In the genomic region with DNA sequence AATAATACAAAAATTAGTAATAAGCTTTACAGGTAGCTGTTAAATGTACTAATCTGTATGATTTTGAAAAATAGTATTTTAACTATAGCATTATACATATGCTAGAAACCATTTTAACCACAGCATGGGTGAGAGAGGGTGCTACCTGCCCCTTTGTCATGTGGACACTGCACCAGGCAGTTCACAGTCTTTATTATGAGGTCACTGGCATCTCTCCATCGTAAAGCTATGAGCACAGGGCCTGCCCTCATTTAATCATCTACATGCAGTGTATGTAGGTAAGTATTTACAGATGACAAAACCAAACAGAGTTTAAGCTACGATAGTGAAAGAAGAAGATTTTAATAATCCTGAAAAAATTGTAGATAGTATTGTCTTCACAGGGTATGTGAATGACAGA, we compare ENCODE assay signal across 22 cellular contexts. TPM values are rescaled to one million over a fixed set of nuclear protein-coding genes. Genes with fewer than 3 reads are reported as not detected.
DNase-seq lines count a peak whose midpoint lies in the region; ATAC-seq and TF ChIP-seq lines count a peak whose summit lies in the region.
"Had no signal": no experiment of that assay in that cellular context is flagged by ENCODE, and none has a peak within 500 bp of the region (broad histone marks: within the 10 kb centered on the region; RNA-seq: fewer than 3 reads in every experiment).

No MANE protein-coding gene starts in this region.

- peak overlapping the region; percentile 68 to 86 for H3K27ac ChIP-seq in breast epithelium
- peak overlapping the region; percentile 73 for H3K27ac ChIP-seq in parathyroid adenoma
- peak overlapping the region; percentile 54 to 80 for H3K27ac ChIP-seq in uterus

- peaks cover 17% of the 10 kb centered on the region for H3K27me3 Mint-ChIP-seq in MCF 10A (ENCODE audit: insufficient read depth, unreplicated experiment)
- H3K27me3 Mint-ChIP-seq: CD4-positive, alpha-beta T cell had no signal

- no peak for DNase-seq in breast epithelium (ENCODE audit: low spot score in 2 of 2)
- DNase-seq in MCF 10A (ENCODE audit: unreplicated experiment): no peak
- no peak for DNase-seq in Right ventricle myocardium superior
- DNase-seq in uterus: no peak
- no peak for DNase-seq in DMS153 (lab: John Stamatoyannopoulos, UW)
- no peak for DNase-seq in NCI-H345 (lab: John Stamatoyannopoulos, UW)
- DNase-seq in mucosa of descending colon: no peak
- DNase-seq: 8988T; activated CD4-positive, alpha-beta T cell treated with anti-CD3 and anti-CD28 coated beads, Interleukin-2, amount 50 U/mL, for 1 hour; activated naive CD8-positive, alpha-beta T cell treated with anti-CD3 and anti-CD28 coated beads for 36 hours; activated T-cell treated with anti-CD3 and anti-CD28 coated beads, Interleukin-2, amount 50 U/mL, for 1 hour; CD4-positive, alpha-beta T cell; EL; left colon; naive thymus-derived CD4-positive, alpha-beta T cell; NCI-H1092; NCI-H2171; NK-92 treated with Interleukin-12 subunit alpha and Interleukin-12 subunit beta, amount 100 ng/mL, for 24 hours; stimulated activated naive CD4-positive, alpha-beta T cell had no signal

- H3K36me3 ChIP-seq in breast epithelium: no peaks in the 10 kb centered on the region
- no peaks in the 10 kb centered on the region for H3K36me3 ChIP-seq in parathyroid adenoma (ENCODE audit: control insufficient read depth, insufficient read depth, low read length)
- no peaks in the 10 kb centered on the region for H3K36me3 ChIP-seq in uterus
- no peaks in the 10 kb centered on the region for H3K36me3 ChIP-seq in mucosa of descending colon (ENCODE audit: low read depth)

- peak overlapping the region in 1 of 3 donors; percentile 5 for H3K4me3 ChIP-seq in breast epithelium
- no peak overlapping the region for H3K4me3 ChIP-seq in parathyroid adenoma (ENCODE audit: low read depth, low read length)
- H3K4me3 ChIP-seq in uterus: no peak overlapping the region
- H3K4me3 ChIP-seq in mucosa of descending colon: no peak overlapping the region

- H3K79me2 ChIP-seq in parathyroid adenoma: no peaks in the 10 kb centered on the region

- no peak overlapping the region for H3K27ac Mint-ChIP-seq in MCF 10A (ENCODE audit: low read depth, unreplicated experiment)
- H3K27ac Mint-ChIP-seq: activated naive CD8-positive, alpha-beta T cell treated with anti-CD3 and anti-CD28 coated beads for 36 hours; CD4-positive, alpha-beta T cell; naive thymus-derived CD4-positive, alpha-beta T cell had no signal

- H3K9me3 ChIP-seq in breast epithelium (no peaks in the 10 kb centered on the region), parathyroid adenoma (ENCODE audit: control insufficient read depth, low read length) (no peaks in the 10 kb centered on the region), uterus (no peaks in the 10 kb centered on the region), mucosa of descending colon (no peaks in the 10 kb centered on the region)

- TF ChIP-seq POLR2A in breast epithelium (IDR thresholded peaks at IDR 0.05) (no peak), uterus (IDR thresholded peaks at IDR 0.05) (no peak)

- POLR2A ChIA-PET in MCF 10A (lab: Yijun Ruan, JAX): interaction anchor here (0.5 kb wide), 1 partner anchor 612 kb away, joined by 3 read pairs; no protein-coding TSS in a partner anchor

- H3K9me3 Mint-ChIP-seq in MCF 10A (ENCODE audit: unreplicated experiment): peaks cover 2% of the 10 kb centered on the region
- H3K9me3 Mint-ChIP-seq: activated naive CD8-positive, alpha-beta T cell treated with anti-CD3 and anti-CD28 coated beads for 36 hours; CD4-positive, alpha-beta T cell had no signal

- TF ChIP-seq CTCF in breast epithelium (IDR thresholded peaks at IDR 0.05) (no peak), MCF 10A (IDR thresholded peaks at IDR 0.05; ENCODE audit: unreplicated experiment) (no peak), parathyroid adenoma (IDR thresholded peaks at IDR 0.05) (no peak), uterus (IDR thresholded peaks at IDR 0.05) (no peak), mucosa of descending colon (IDR thresholded peaks at IDR 0.05) (no peak)

- peaks cover 0 to 4% of the 10 kb centered on the region in 2 donors for H3K4me1 ChIP-seq in breast epithelium
- no peaks in the 10 kb centered on the region for H3K4me1 ChIP-seq in parathyroid adenoma
- H3K4me1 ChIP-seq in uterus: no peaks in the 10 kb centered on the region
- no peaks in the 10 kb centered on the region for H3K4me1 ChIP-seq in mucosa of descending colon (ENCODE audit: low read depth)

- ATAC-seq in Right ventricle myocardium superior (ENCODE audit: poor library complexity): peak; percentile 33
- no peak for ATAC-seq in mucosa of descending colon
- ATAC-seq: HCT116; left colon; naive thymus-derived CD4-positive, alpha-beta T cell had no signal

- H3K9ac ChIP-seq in parathyroid adenoma: no peak overlapping the region

- H3K27me3 ChIP-seq in breast epithelium (no peaks in the 10 kb centered on the region), parathyroid adenoma (ENCODE audit: control insufficient read depth, insufficient read depth, low read length) (no peaks in the 10 kb centered on the region), uterus (no peaks in the 10 kb centered on the region)

- no peaks in the 10 kb centered on the region for H3K4me1 Mint-ChIP-seq in MCF 10A (ENCODE audit: insufficient read depth, unreplicated experiment)
- H3K4me1 Mint-ChIP-seq: activated naive CD8-positive, alpha-beta T cell treated with anti-CD3 and anti-CD28 coated beads for 36 hours; central memory CD8-positive, alpha-beta T cell had no signal

- CTCF ChIA-PET in MCF 10A (lab: Yijun Ruan, JAX): interaction anchor here (0.6 to 1.3 kb wide), 6 partner anchors 13 to 920 kb away, joined by 3 to 4 read pairs (median 3); no protein-coding TSS in a partner anchor

- no peak overlapping the region for H3K4me2 ChIP-seq in parathyroid adenoma (ENCODE audit: low read length)

- BruUV-seq in MCF 10A (replicated peaks; lab: Mats Ljungman, UMichigan): no TSS peak

- no peak overlapping the region for H3K4me3 Mint-ChIP-seq in MCF 10A (ENCODE audit: unreplicated experiment)
- H3K4me3 Mint-ChIP-seq: activated naive CD8-positive, alpha-beta T cell treated with anti-CD3 and anti-CD28 coated beads for 36 hours; CD4-positive, alpha-beta T cell; central memory CD8-positive, alpha-beta T cell; naive thymus-derived CD4-positive, alpha-beta T cell had no signal

- intact Hi-C loops in breast epithelium (cut with DNase I; ENCODE audit: low total_unique reads): no loop called here
- intact Hi-C loops in MCF 10A (cut with micrococcal nuclease): no loop called here
- intact Hi-C loops in Right ventricle myocardium superior (cut with DNase I): no loop called here
- intact Hi-C loops in uterus (cut with DNase I; ENCODE audit: low total_unique reads): no loop called here
- intact Hi-C loops in mucosa of descending colon (cut with DNase I, micrococcal nuclease): no loop called here

- no peaks in the 10 kb centered on the region for H3K36me3 Mint-ChIP-seq in MCF 10A (ENCODE audit: insufficient read depth, unreplicated experiment)
- H3K36me3 Mint-ChIP-seq: activated naive CD8-positive, alpha-beta T cell treated with anti-CD3 and anti-CD28 coated beads for 36 hours; naive thymus-derived CD4-positive, alpha-beta T cell had no signal

- H2AFZ ChIP-seq in parathyroid adenoma: no peak overlapping the region

RNA-seq across cellular contexts. Expression of a gene that starts 21.7 kb away (rescaled TPM):
- total RNA-seq in breast epithelium: 100 to 1,000 TPM in 2 of 3 donors, 10 to 100 TPM in 1; 22.8 to 116 (median 106) TPM
- total RNA-seq in MCF 10A (2022): not detected in 2 replicates
- 26.0 TPM for total RNA-seq in Right ventricle myocardium superior
- 10 to 100 TPM; 14.9 to 63.5 (median 37.8) TPM for total RNA-seq in uterus
- total RNA-seq in mucosa of descending colon: 10 to 100 TPM in 2 of 3 donors, 1 to 10 TPM in 1; 6.8 to 11.2 (median 11.0) TPM
- total RNA-seq: activated naive CD8-positive, alpha-beta T cell treated with anti-CD3 and anti-CD28 coated beads for 36 hours; CD4-positive, alpha-beta T cell had no signal
